In genomic region chr12:6361834-6362233, GRCh38 we compare ENCODE assay signal across 10 cellular contexts. TPM values are rescaled to one million over a fixed set of nuclear protein-coding genes. Genes with fewer than 3 reads are reported as not detected.
DNase-seq lines count a peak whose midpoint lies in the region; ATAC-seq and TF ChIP-seq lines count a peak whose summit lies in the region.
"Had no signal": no experiment of that assay in that cellular context is flagged by ENCODE, and none has a peak within 500 bp of the region (broad histone marks: within the 10 kb centered on the region; RNA-seq: fewer than 3 reads in every experiment).

No MANE protein-coding gene starts in this region.

- no peaks in the 10 kb centered on the region for H3K27me3 Mint-ChIP-seq in T-cell

- peak; percentile 45 to 60 (median 53) for ATAC-seq in T-cell (replicated peaks in 1 of 4)
- peak; percentile 55 for ATAC-seq in foreskin keratinocyte
- ATAC-seq in psoas muscle: no peak
- ATAC-seq in GM21360 (IDR thresholded peaks at IDR 0.05; ENCODE audit: unreplicated experiment): no peak
- no peak for ATAC-seq in GM21528 (IDR thresholded peaks at IDR 0.05; ENCODE audit: low FRiP score, unreplicated experiment)

- peak overlapping the region; percentile 88 to 94 for H3K27ac Mint-ChIP-seq in T-cell

- CTCF ChIA-PET in T-cell (lab: Charles Lee): no interaction called here

- H3K4me3 Mint-ChIP-seq in T-cell: peak overlapping the region; percentile 22 to 71 (median 59)

- no peaks in the 10 kb centered on the region for H3K36me3 Mint-ChIP-seq in T-cell

- no peaks in the 10 kb centered on the region for H3K36me3 ChIP-seq in psoas muscle (ENCODE audit: insufficient read depth in 1 of 2, low read depth in 1 of 2)

- WGBS in psoas muscle, 3 donors: 83 to 91% (median 88%) methylated on average over 14 of the region's 14 CpGs

- H3K27me3 ChIP-seq in foreskin keratinocyte (no peaks in the 10 kb centered on the region), psoas muscle (ENCODE audit: insufficient read depth in 3 of 3, low read length in 2 of 3) (no peaks in the 10 kb centered on the region)

- POLR2A ChIA-PET in T-cell (lab: Charles Lee): no interaction called here

- DNase-seq in Daoy (ENCODE audit: low read depth) (peak; percentile 56), T-cell (peak in 7 of 34 experiments; percentile 17 to 41 (median 29)), foreskin keratinocyte (no peak), psoas muscle (peak in 1 of 2 donors; percentile 62), RKO (ENCODE audit: low spot score) (no peak), inferior parietal cortex (ENCODE audit: extremely low spot score) (no peak)
- DNase-seq: GOT3, SHP77 had no signal

- H3K9me3 Mint-ChIP-seq in T-cell: no peaks in the 10 kb centered on the region

- H3K9me3 ChIP-seq in psoas muscle: no peaks in the 10 kb centered on the region

- no peak for TF ChIP-seq CTCF in foreskin keratinocyte (conservative IDR thresholded peaks at IDR 0.05)
- no peak for TF ChIP-seq CTCF in psoas muscle (IDR thresholded peaks at IDR 0.05)

- no peak overlapping the region for H3K4me3 ChIP-seq in psoas muscle

- H3K4me1 ChIP-seq in foreskin keratinocyte: peaks cover 3% of the 10 kb centered on the region
- peaks cover 23% of the 10 kb centered on the region for H3K4me1 ChIP-seq in psoas muscle

- H3K27ac ChIP-seq in foreskin keratinocyte (no peak overlapping the region), psoas muscle (peak overlapping the region; percentile 60)

- intact Hi-C loops in psoas muscle (cut with DNase I): no loop called here

- H3K4me1 Mint-ChIP-seq in T-cell: peaks cover 19 to 33% (median 32%) of the 10 kb centered on the region in 3 donors

RNA-seq across cellular contexts. Expression of gene SCNN1A, which starts 13.5 kb away (rescaled TPM):
- 0.23 TPM in 1 of 2 replicates, not detected in the other for total RNA-seq in Daoy (2014; rRNA removed; shearing (Covaris generic))
- 1 to 10 TPM; 1.0 to 3.4 (median 2.6) TPM for total RNA-seq in T-cell
- 1.1 and 3.2 TPM in 2 replicates for total RNA-seq in foreskin keratinocyte
- 1.2 and 3.2 TPM in 2 replicates for polyA plus RNA-seq in foreskin keratinocyte
- under 1 TPM; 0.30 to 0.57 (median 0.48) TPM for total RNA-seq in psoas muscle
- under 1 TPM; 0.03 to 0.39 (median 0.31) TPM for polyA plus RNA-seq in psoas muscle

RNA-seq across cellular contexts. Expression of gene TNFRSF1A, which starts 20.0 kb away (rescaled TPM):
- 111 and 125 TPM in 2 replicates for total RNA-seq in Daoy (2014; rRNA removed; shearing (Covaris generic))
- 10 to 100 TPM; 32.3 to 88.0 (median 86.5) TPM for total RNA-seq in T-cell
- 125 and 135 TPM in 2 replicates for total RNA-seq in foreskin keratinocyte
- 113 TPM in 2 replicates for polyA plus RNA-seq in foreskin keratinocyte
- total RNA-seq in psoas muscle: 100 to 1,000 TPM in 3 of 4 donors, 10 to 100 TPM in 1; 38.8 to 224 (median 127) TPM
- polyA plus RNA-seq in psoas muscle: 100 to 1,000 TPM in 1 of 3 donors, 10 to 100 TPM in 2; 53.7 to 117 (median 65.4) TPM

RNA-seq across cellular contexts. Expression of gene LTBR, which starts 22.1 kb away (rescaled TPM):
- total RNA-seq in Daoy (2014; rRNA removed; shearing (Covaris generic)): 29.8 and 49.0 TPM in 2 replicates
- total RNA-seq in T-cell: 1 to 10 TPM in 2 of 5 donors, under 1 TPM in 2, not detected in 1; 0.56 to 1.6 (median 1.2) TPM
- 112 and 121 TPM in 2 replicates for total RNA-seq in foreskin keratinocyte
- 119 and 138 TPM in 2 replicates for polyA plus RNA-seq in foreskin keratinocyte
- 10 to 100 TPM; 23.7 to 38.6 (median 34.1) TPM for total RNA-seq in psoas muscle
- 10 to 100 TPM; 15.3 to 38.8 (median 34.5) TPM for polyA plus RNA-seq in psoas muscle

RNA-seq across cellular contexts. Expression of gene PLEKHG6, which starts 51.4 kb away (rescaled TPM):
- 0.15 TPM in 1 of 2 replicates, not detected in the other for total RNA-seq in Daoy (2014; rRNA removed; shearing (Covaris generic))
- total RNA-seq in T-cell (under 1 TPM in 2 of 5 donors, not detected in 3; 0.13 to 0.38 TPM), foreskin keratinocyte (3.3 and 4.5 TPM in 2 replicates), psoas muscle (not detected)
- polyA plus RNA-seq in foreskin keratinocyte (3.5 and 3.6 TPM in 2 replicates), psoas muscle (under 1 TPM in 2 of 3 donors, not detected in 1; 0.20 to 0.39 TPM)

Comparison
In these comparisons a context has a peak if more than half of its experiments do, and no peak if none do; other contexts are left out.
1. ATAC-seq: peak in T-cell (4 of 4) and foreskin keratinocyte (single experiment); none in psoas muscle (0 of 4), GM21360 (single experiment) and GM21528 (single experiment).
2. RNA of gene LTBR, which starts 22.1 kb away (total RNA-seq): 112 to 121 TPM in foreskin keratinocyte, 23.7 to 38.6 TPM in psoas muscle and 29.8 to 49.0 TPM in Daoy; 0.56 to 1.6 TPM in T-cell; every median in the first group is over 4 times any median in the second.